ENCODE assay signal across 8 cellular contexts in the genomic region with DNA sequence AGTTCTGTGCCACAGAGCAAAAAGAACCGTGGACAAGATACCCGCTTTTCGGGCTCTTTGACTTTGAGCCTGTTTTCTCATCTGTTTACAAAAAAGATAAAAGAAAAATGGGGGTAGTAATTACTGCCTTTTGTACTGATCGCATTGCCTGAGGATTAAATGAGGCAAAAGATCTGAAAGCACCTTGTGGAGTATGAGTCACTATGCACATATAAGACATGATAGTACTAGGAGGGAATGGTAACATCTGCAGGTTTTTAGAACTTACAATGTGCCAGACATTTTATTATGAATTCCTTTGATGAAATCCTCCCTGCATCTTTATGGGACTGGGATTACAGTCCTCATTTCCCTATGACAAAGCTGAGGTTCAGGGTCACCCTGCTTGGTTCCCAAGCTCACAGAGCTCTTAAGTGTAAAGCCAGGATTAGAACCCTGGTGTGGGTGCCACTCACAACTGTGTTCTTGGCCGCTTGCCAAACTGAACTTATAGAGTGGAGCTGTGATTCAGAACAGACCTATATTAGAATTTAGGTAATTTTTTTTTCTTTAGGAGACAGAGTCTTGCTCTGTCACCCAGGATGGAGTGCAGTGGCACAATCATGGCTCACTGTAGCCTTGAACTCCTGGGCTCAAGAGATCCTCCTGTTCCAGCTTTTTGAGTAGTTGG. TPM values are rescaled to one million over a fixed set of nuclear protein-coding genes. Genes with fewer than 3 reads are reported as not detected.
DNase-seq lines count a peak whose midpoint lies in the region; ATAC-seq and TF ChIP-seq lines count a peak whose summit lies in the region.

No MANE protein-coding gene starts in this region.

- no peak overlapping the region for H2BK5ac ChIP-seq in H9 (ENCODE audit: insufficient read length, low read length)

- H4K20me1 ChIP-seq in H9 (ENCODE audit: control insufficient read depth, insufficient read depth, insufficient read length): no peaks in the 10 kb centered on the region

- no peak overlapping the region for H4K91ac ChIP-seq in H9 (ENCODE audit: insufficient read length, low read depth, low read length)

- peaks cover 15% of the 10 kb centered on the region for H3K23me2 ChIP-seq in H9 (ENCODE audit: insufficient read length, low read depth, low read length, poor library complexity, severe bottlenecking)

- no CpG with 5 or more reads among the region's 5 CpGs for WGBS in H9 (ENCODE audit: extremely low coverage, insufficient read length, low lambda C conversion rate)

- H4K5ac ChIP-seq in H9 (ENCODE audit: insufficient read length, low read depth, low read length): no peak overlapping the region

- no peak overlapping the region for H3T11ph ChIP-seq in H9 (ENCODE audit: low read length)

- H2BK20ac ChIP-seq in H9 (ENCODE audit: low read depth, low read length, poor library complexity, severe bottlenecking): no peak overlapping the region

- H2AK5ac ChIP-seq in H9 (ENCODE audit: insufficient read length, low read length): no peak overlapping the region

- H3K23ac ChIP-seq in H9 (ENCODE audit: insufficient read length, low read depth, low read length): no peak overlapping the region

- no peak overlapping the region for H3K56ac ChIP-seq in H9 (ENCODE audit: insufficient read length, low read depth, low read length)

- no peak overlapping the region for H3K4me2 ChIP-seq in H9 (ENCODE audit: insufficient read depth, insufficient read length, low read length)

- no peaks in the 10 kb centered on the region for H3K79me2 ChIP-seq in H9 (ENCODE audit: insufficient read depth, low read length)

- no peaks in the 10 kb centered on the region for H3K9me3 Mint-ChIP-seq in T-helper 1 cell treated with Interleukin-12 subunit alpha and Interleukin-12 subunit beta and Interleukin-4 antibody, amounts not matched to agents 30 μg/mL and 1 μg/mL, for 36 hours
- no peaks in the 10 kb centered on the region for H3K9me3 Mint-ChIP-seq in dendritic cell treated with granulocyte-macrophage colony-stimulating factor and Interleukin-4, amounts not matched to agents 40 ng/mL and 50 ng/mL, for 4 days
- H3K9me3 Mint-ChIP-seq in H9: no peaks in the 10 kb centered on the region

- H3K4me1 ChIP-seq in H9 (ENCODE audit: insufficient read depth, low read length): no peaks in the 10 kb centered on the region; the same call in 1 of the 2 replicates

- H4K8ac ChIP-seq in H9 (replicated peaks; ENCODE audit: insufficient read length, low read depth, low read length): no peak overlapping the region

- no peak overlapping the region for H2BK12ac ChIP-seq in H9 (ENCODE audit: insufficient read length, low read depth, low read length)

- H3K9me3 ChIP-seq in H9 (ENCODE audit: control insufficient read depth, low read depth, low read length): no peaks in the 10 kb centered on the region

- DNase-seq in GM20000 (ENCODE audit: low spot score) (peak; percentile 17), H9 (no peak), HT-29 (ENCODE audit: low spot score) (no peak), AG20443 (ENCODE audit: low spot score) (no peak)
- peak; percentile 64 to 68 for DNase-seq in stimulated activated CD4-positive, alpha-beta T cell treated with anti-CD3 and anti-CD28 coated beads, Interleukin-2, amount 100 ng/mL, for 24 hours

- no peak overlapping the region for H2BK15ac ChIP-seq in H9 (ENCODE audit: low read depth, low read length)

- H3K79me1 ChIP-seq in H9 (ENCODE audit: insufficient read depth, low read depth, low read length, poor library complexity, severe bottlenecking): no peaks in the 10 kb centered on the region

- no peak overlapping the region for H3K14ac ChIP-seq in H9 (ENCODE audit: insufficient read depth, low read length)

- peaks cover 4% of the 10 kb centered on the region for H3K36me3 Mint-ChIP-seq in T-helper 1 cell treated with Interleukin-12 subunit alpha and Interleukin-12 subunit beta and Interleukin-4 antibody, amounts not matched to agents 30 μg/mL and 1 μg/mL, for 36 hours (ENCODE audit: low read depth)
- peaks cover 15% of the 10 kb centered on the region for H3K36me3 Mint-ChIP-seq in dendritic cell treated with granulocyte-macrophage colony-stimulating factor and Interleukin-4, amounts not matched to agents 40 ng/mL and 50 ng/mL, for 4 days (ENCODE audit: low read depth)
- H3K36me3 Mint-ChIP-seq in H9 (ENCODE audit: insufficient read depth in 1 of 3, low read depth in 3 of 3): no peaks in the 10 kb centered on the region

- no peak overlapping the region for H2AFZ ChIP-seq in H9 (ENCODE audit: low read length)

- TF ChIP-seq CTCF in GM20000 (IDR thresholded peaks at IDR 0.05; ENCODE audit: extremely low read depth, missing control alignments) (no peak), H9 (conservative IDR thresholded peaks at IDR 0.05) (no peak)

- intact Hi-C loops in dendritic cell treated with granulocyte-macrophage colony-stimulating factor and Interleukin-4, amounts not matched to agents 40 ng/mL and 50 ng/mL, for 4 days (cut with micrococcal nuclease): loop anchor here (5.0 kb wide), 2 partner anchors 39 to 179 kb away; no protein-coding TSS in a partner anchor

- peak overlapping the region; percentile 76 for H3K27ac Mint-ChIP-seq in T-helper 1 cell treated with Interleukin-12 subunit alpha and Interleukin-12 subunit beta and Interleukin-4 antibody, amounts not matched to agents 30 μg/mL and 1 μg/mL, for 36 hours
- H3K27ac Mint-ChIP-seq in dendritic cell treated with granulocyte-macrophage colony-stimulating factor and Interleukin-4, amounts not matched to agents 40 ng/mL and 50 ng/mL, for 4 days: peak overlapping the region; percentile 32
- H3K27ac Mint-ChIP-seq in H9: no peak overlapping the region

- peaks cover 23% of the 10 kb centered on the region for H3K4me1 Mint-ChIP-seq in T-helper 1 cell treated with Interleukin-12 subunit alpha and Interleukin-12 subunit beta and Interleukin-4 antibody, amounts not matched to agents 30 μg/mL and 1 μg/mL, for 36 hours (ENCODE audit: low read depth)
- peaks cover 50% of the 10 kb centered on the region for H3K4me1 Mint-ChIP-seq in dendritic cell treated with granulocyte-macrophage colony-stimulating factor and Interleukin-4, amounts not matched to agents 40 ng/mL and 50 ng/mL, for 4 days (ENCODE audit: low read depth)
- H3K4me1 Mint-ChIP-seq in H9: peaks cover 10 to 12% of the 10 kb centered on the region in 2 experiments

- peak overlapping the region; percentile 81 for H3K4me3 Mint-ChIP-seq in T-helper 1 cell treated with Interleukin-12 subunit alpha and Interleukin-12 subunit beta and Interleukin-4 antibody, amounts not matched to agents 30 μg/mL and 1 μg/mL, for 36 hours
- H3K4me3 Mint-ChIP-seq in dendritic cell treated with granulocyte-macrophage colony-stimulating factor and Interleukin-4, amounts not matched to agents 40 ng/mL and 50 ng/mL, for 4 days: no peak overlapping the region
- H3K4me3 Mint-ChIP-seq in H9: no peak overlapping the region

- H3K27me3 Mint-ChIP-seq in T-helper 1 cell treated with Interleukin-12 subunit alpha and Interleukin-12 subunit beta and Interleukin-4 antibody, amounts not matched to agents 30 μg/mL and 1 μg/mL, for 36 hours (ENCODE audit: low read depth): peaks cover 18% of the 10 kb centered on the region
- no peaks in the 10 kb centered on the region for H3K27me3 Mint-ChIP-seq in dendritic cell treated with granulocyte-macrophage colony-stimulating factor and Interleukin-4, amounts not matched to agents 40 ng/mL and 50 ng/mL, for 4 days
- peaks cover 41% of the 10 kb centered on the region for H3K27me3 Mint-ChIP-seq in H9 (ENCODE audit: low read depth)

- no peak for ATAC-seq in GM21717 (IDR thresholded peaks at IDR 0.05; ENCODE audit: unreplicated experiment)

- no peak overlapping the region for H3K9ac ChIP-seq in H9 (ENCODE audit: extremely low read depth, insufficient read length, low read length)

- no peak overlapping the region for H2BK120ac ChIP-seq in H9 (ENCODE audit: low read depth, low read length, poor library complexity, severe bottlenecking)

- H3K4ac ChIP-seq in H9 (ENCODE audit: low read depth, low read length): no peak overlapping the region

- H3K27ac ChIP-seq in H9 (ENCODE audit: insufficient read length, low read depth, low read length): no peak overlapping the region

- peaks cover 6% of the 10 kb centered on the region; the same call in 1 of the 2 replicates for H3K27me3 ChIP-seq in H9 (ENCODE audit: insufficient read depth, low read length)

- H3K18ac ChIP-seq in H9 (ENCODE audit: insufficient read length, low read depth, low read length): no peak overlapping the region

RNA-seq across cellular contexts. Expression of gene DISC1, which starts 1.8 kb away (rescaled TPM):
- 2.1 and 2.5 TPM in 2 replicates for total RNA-seq in H9 (2021)
- total RNA-seq in HT-29 (2014; rRNA removed; shearing (Covaris generic)): 0.33 and 0.34 TPM in 2 replicates

Comparison
In these comparisons a context has a peak if more than half of its experiments do, and no peak if none do; other contexts are left out.
1. DNase-seq: peak in GM20000 (single experiment) and stimulated activated CD4-positive, alpha-beta T cell treated with anti-CD3 and anti-CD28 coated beads, Interleukin-2, amount 100 ng/mL, for 24 hours (2 of 2); none in H9 (single experiment), HT-29 (single experiment) and AG20443 (single experiment).
2. H3K27ac Mint-ChIP-seq: peak in T-helper 1 cell treated with Interleukin-12 subunit alpha and Interleukin-12 subunit beta and Interleukin-4 antibody, amounts not matched to agents 30 μg/mL and 1 μg/mL, for 36 hours (single experiment) and dendritic cell treated with granulocyte-macrophage colony-stimulating factor and Interleukin-4, amounts not matched to agents 40 ng/mL and 50 ng/mL, for 4 days (single experiment); none in H9 (0 of 3).